ENCODE assay signal across 1 cellular context in the genomic region with DNA sequence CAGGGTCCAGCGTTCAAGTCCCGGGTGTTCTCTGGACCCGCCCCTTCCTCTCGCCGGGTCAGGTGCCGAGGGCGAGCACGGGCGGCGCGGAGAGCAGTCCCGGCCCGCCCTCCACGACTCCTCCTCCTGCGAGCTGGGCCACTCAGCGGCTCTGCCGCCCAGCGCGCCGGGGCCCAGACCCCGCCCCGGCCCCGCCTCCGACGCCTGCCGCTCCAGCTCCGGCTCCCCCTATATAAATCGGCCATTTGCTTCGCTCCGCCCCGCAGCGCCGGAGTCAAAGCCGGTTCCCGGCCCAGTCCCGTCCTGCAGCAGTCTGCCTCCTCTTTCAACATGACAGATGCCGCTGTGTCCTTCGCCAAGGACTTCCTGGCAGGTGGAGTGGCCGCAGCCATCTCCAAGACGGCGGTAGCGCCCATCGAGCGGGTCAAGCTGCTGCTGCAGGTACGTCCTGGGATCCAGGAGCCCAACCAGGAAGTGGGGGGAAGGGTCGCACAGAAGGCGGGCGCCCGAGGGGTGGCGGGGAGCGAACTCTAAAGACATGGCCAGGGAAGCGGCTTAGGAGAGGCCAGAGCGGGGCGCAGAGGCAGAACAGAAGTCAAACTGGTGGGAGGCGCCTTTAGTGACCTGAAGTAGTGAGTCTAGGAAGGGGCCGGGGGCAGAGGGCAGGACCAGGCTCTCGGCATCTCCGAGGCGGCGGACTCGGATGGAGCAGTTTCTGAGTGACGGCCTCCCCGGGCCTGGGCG.
A peak's percentile ranks its signal among the peaks of the same experiment; 100 is the strongest.
TF ChIP-seq lines count a peak whose summit lies in the region.

A gene (plus strand): TSS at position 259 of the 744 bp plus-strand sequence. CDS start 72 bp downstream, at position 331.

TF ChIP-seq in K562, 482 proteins besides CTCF, POLR2A, EP300 and RAD21 (continued from another document and continues in another):
- TF ChIP-seq SIN3A (IDR thresholded peaks at IDR 0.05; ENCODE audit: borderline replicate concordance in 2 of 2, control insufficient read depth in 1 of 2, low read depth in 2 of 2, low read length in 2 of 2) (no peak), CAMTA2 (CRISPR knock-in tag; conservative IDR thresholded peaks at IDR 0.05) (no peak), BRF1 (IDR thresholded peaks at IDR 0.05; ENCODE audit: borderline replicate concordance, extremely low read depth, insufficient read length) (no peak), PHF8 (IDR thresholded peaks at IDR 0.05; ENCODE audit: borderline replicate concordance, low read length) (peak; percentile 82), FIP1L1 (IDR thresholded peaks at IDR 0.05; ENCODE audit: low read depth, low read length, poor library complexity, severe bottlenecking) (no peak), GTF2A2 (tag; IDR thresholded peaks at IDR 0.05) (peak; percentile 85; the same call in 1 of the 2 replicates), PTRF (tag; IDR thresholded peaks at IDR 0.05) (no peak), FOXJ3 (CRISPR knock-in tag; IDR thresholded peaks at IDR 0.05) (no peak), ASH1L (IDR thresholded peaks at IDR 0.05; ENCODE audit: borderline replicate concordance, low read depth, partially characterized antibody) (peak; percentile 39), SRSF9 (IDR thresholded peaks at IDR 0.05; ENCODE audit: borderline replicate concordance, low read depth, low read length) (no peak), THRAP3 (IDR thresholded peaks at IDR 0.05; ENCODE audit: borderline replicate concordance) (no peak), POLR3A (IDR thresholded peaks at IDR 0.05; ENCODE audit: borderline replicate concordance, extremely low read depth, insufficient read depth, insufficient read length) (no peak), FOXA3 (CRISPR knock-in tag; conservative IDR thresholded peaks at IDR 0.05 in 1 of 2, IDR thresholded peaks at IDR 0.05 in 1 of 2) (no peak), CBX1 (IDR thresholded peaks at IDR 0.05; ENCODE audit: low read depth) (0 out of 2 replicates have a peak, but pooled peaks have one; percentile 76), RUNX1 (IDR thresholded peaks at IDR 0.05; ENCODE audit: low read depth) (no peak), CSDE1 (IDR thresholded peaks at IDR 0.05) (no peak), BRD4 (IDR thresholded peaks at IDR 0.05) (peak; percentile 86), ZNF212 (CRISPR knock-in tag; IDR thresholded peaks at IDR 0.05) (no peak), RBM25 (IDR thresholded peaks at IDR 0.05; ENCODE audit: low read depth, low read length, severe bottlenecking) (peak; percentile 59), ESRRB (CRISPR knock-in tag; IDR thresholded peaks at IDR 0.05; ENCODE audit: borderline replicate concordance) (no peak), GABPB2 (CRISPR knock-in tag; conservative IDR thresholded peaks at IDR 0.05) (no peak), NCOA6 (IDR thresholded peaks at IDR 0.05) (no peak), MCM7 (IDR thresholded peaks at IDR 0.05) (no peak), POLR2G (IDR thresholded peaks at IDR 0.05; ENCODE audit: low read depth, low read length) (peak; percentile 98), HDAC8 (tag; IDR thresholded peaks at IDR 0.05) (no peak), MCM5 (IDR thresholded peaks at IDR 0.05; ENCODE audit: low read depth) (no peak), BHLHE40 (IDR thresholded peaks at IDR 0.05; ENCODE audit: low read length) (peak; percentile 96), POLR2B (IDR thresholded peaks at IDR 0.05; ENCODE audit: low read depth, partially characterized antibody) (peak; percentile 97), CHD2 (IDR thresholded peaks at IDR 0.05; ENCODE audit: low read depth, low read length) (no peak), BRD9 (IDR thresholded peaks at IDR 0.05; ENCODE audit: low read depth, partially characterized antibody) (peak; percentile 50), ZNF561 (CRISPR knock-in tag; conservative IDR thresholded peaks at IDR 0.05) (no peak), ZNF76 (CRISPR knock-in tag; IDR thresholded peaks at IDR 0.05; ENCODE audit: borderline replicate concordance) (no peak), NFE2L1 (tag; IDR thresholded peaks at IDR 0.05; ENCODE audit: borderline replicate concordance, low read depth) (no peak), ZNF707 (CRISPR knock-in tag; conservative IDR thresholded peaks at IDR 0.05) (no peak), FUS (optimal IDR thresholded peaks at IDR 0.05; ENCODE audit: low read depth, low read length) (no peak), RBFOX2 (IDR thresholded peaks at IDR 0.05; ENCODE audit: low read depth, low read length) (peak; percentile 98), ZNF232 (CRISPR knock-in tag; IDR thresholded peaks at IDR 0.05) (peak; percentile 61; the same call in 1 of the 2 replicates), PHTF2 (CRISPR knock-in tag; IDR thresholded peaks at IDR 0.05) (no peak), CBX2 (IDR thresholded peaks at IDR 0.05; ENCODE audit: insufficient read depth, low read length, poor library complexity, severe bottlenecking) (no peak), BDP1 (IDR thresholded peaks at IDR 0.05; ENCODE audit: insufficient read depth, insufficient read length) (no peak), CCNT2 (IDR thresholded peaks at IDR 0.05; ENCODE audit: borderline replicate concordance, extremely low read depth, insufficient read length, low read depth, low read length) (peak; percentile 62), ZNF311 (CRISPR knock-in tag; IDR thresholded peaks at IDR 0.05) (no peak), HMG20A (CRISPR knock-in tag; conservative IDR thresholded peaks at IDR 0.05) (no peak), CBX8 (IDR thresholded peaks at IDR 0.05; ENCODE audit: borderline replicate concordance, extremely low read depth, low read depth, low read length, poor library complexity, severe bottlenecking) (no peak), KAT8 (IDR thresholded peaks at IDR 0.05; ENCODE audit: low read depth) (no peak), NELFE (IDR thresholded peaks at IDR 0.05; ENCODE audit: insufficient read depth, insufficient read length) (no peak), ILF3 (IDR thresholded peaks at IDR 0.05; ENCODE audit: borderline replicate concordance) (no peak), FOXP1 (CRISPR knock-in tag; IDR thresholded peaks at IDR 0.05) (peak; percentile 74)
- TF ChIP-seq, protein P1, sequence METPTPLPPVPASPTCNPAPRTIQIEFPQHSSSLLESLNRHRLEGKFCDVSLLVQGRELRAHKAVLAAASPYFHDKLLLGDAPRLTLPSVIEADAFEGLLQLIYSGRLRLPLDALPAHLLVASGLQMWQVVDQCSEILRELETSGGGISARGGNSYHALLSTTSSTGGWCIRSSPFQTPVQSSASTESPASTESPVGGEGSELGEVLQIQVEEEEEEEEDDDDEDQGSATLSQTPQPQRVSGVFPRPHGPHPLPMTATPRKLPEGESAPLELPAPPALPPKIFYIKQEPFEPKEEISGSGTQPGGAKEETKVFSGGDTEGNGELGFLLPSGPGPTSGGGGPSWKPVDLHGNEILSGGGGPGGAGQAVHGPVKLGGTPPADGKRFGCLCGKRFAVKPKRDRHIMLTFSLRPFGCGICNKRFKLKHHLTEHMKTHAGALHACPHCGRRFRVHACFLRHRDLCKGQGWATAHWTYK (CRISPR knock-in tag; IDR thresholded peaks at IDR 0.05): no peak
- TF ChIP-seq, protein P2, sequence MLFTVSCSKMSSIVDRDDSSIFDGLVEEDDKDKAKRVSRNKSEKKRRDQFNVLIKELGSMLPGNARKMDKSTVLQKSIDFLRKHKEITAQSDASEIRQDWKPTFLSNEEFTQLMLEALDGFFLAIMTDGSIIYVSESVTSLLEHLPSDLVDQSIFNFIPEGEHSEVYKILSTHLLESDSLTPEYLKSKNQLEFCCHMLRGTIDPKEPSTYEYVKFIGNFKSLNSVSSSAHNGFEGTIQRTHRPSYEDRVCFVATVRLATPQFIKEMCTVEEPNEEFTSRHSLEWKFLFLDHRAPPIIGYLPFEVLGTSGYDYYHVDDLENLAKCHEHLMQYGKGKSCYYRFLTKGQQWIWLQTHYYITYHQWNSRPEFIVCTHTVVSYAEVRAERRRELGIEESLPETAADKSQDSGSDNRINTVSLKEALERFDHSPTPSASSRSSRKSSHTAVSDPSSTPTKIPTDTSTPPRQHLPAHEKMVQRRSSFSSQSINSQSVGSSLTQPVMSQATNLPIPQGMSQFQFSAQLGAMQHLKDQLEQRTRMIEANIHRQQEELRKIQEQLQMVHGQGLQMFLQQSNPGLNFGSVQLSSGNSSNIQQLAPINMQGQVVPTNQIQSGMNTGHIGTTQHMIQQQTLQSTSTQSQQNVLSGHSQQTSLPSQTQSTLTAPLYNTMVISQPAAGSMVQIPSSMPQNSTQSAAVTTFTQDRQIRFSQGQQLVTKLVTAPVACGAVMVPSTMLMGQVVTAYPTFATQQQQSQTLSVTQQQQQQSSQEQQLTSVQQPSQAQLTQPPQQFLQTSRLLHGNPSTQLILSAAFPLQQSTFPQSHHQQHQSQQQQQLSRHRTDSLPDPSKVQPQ (CRISPR knock-in tag; IDR thresholded peaks at IDR 0.05; ENCODE audit: borderline replicate concordance): no peak
- TF ChIP-seq, protein P3, sequence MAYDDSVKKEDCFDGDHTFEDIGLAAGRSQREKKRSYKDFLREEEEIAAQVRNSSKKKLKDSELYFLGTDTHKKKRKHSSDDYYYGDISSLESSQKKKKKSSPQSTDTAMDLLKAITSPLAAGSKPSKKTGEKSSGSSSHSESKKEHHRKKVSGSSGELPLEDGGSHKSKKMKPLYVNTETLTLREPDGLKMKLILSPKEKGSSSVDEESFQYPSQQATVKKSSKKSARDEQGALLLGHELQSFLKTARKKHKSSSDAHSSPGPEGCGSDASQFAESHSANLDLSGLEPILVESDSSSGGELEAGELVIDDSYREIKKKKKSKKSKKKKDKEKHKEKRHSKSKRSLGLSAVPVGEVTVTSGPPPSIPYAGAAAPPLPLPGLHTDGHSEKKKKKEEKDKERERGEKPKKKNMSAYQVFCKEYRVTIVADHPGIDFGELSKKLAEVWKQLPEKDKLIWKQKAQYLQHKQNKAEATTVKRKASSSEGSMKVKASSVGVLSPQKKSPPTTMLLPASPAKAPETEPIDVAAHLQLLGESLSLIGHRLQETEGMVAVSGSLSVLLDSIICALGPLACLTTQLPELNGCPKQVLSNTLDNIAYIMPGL (CRISPR knock-in tag; IDR thresholded peaks at IDR 0.05): peak; percentile 27; the same call in 1 of the 2 replicates
- TF ChIP-seq, protein P4, sequence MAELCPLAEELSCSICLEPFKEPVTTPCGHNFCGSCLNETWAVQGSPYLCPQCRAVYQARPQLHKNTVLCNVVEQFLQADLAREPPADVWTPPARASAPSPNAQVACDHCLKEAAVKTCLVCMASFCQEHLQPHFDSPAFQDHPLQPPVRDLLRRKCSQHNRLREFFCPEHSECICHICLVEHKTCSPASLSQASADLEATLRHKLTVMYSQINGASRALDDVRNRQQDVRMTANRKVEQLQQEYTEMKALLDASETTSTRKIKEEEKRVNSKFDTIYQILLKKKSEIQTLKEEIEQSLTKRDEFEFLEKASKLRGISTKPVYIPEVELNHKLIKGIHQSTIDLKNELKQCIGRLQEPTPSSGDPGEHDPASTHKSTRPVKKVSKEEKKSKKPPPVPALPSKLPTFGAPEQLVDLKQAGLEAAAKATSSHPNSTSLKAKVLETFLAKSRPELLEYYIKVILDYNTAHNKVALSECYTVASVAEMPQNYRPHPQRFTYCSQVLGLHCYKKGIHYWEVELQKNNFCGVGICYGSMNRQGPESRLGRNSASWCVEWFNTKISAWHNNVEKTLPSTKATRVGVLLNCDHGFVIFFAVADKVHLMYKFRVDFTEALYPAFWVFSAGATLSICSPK (IDR thresholded peaks at IDR 0.05; ENCODE audit: borderline replicate concordance): no peak
- TF ChIP-seq, protein P5, sequence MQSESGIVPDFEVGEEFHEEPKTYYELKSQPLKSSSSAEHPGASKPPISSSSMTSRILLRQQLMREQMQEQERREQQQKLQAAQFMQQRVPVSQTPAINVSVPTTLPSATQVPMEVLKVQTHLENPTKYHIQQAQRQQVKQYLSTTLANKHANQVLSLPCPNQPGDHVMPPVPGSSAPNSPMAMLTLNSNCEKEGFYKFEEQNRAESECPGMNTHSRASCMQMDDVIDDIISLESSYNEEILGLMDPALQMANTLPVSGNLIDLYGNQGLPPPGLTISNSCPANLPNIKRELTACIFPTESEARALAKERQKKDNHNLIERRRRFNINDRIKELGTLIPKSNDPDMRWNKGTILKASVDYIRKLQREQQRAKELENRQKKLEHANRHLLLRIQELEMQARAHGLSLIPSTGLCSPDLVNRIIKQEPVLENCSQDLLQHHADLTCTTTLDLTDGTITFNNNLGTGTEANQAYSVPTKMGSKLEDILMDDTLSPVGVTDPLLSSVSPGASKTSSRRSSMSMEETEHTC (IDR thresholded peaks at IDR 0.05): 0 out of 2 replicates have a peak, but pooled peaks have one; percentile 38
- TF ChIP-seq, protein P6, sequence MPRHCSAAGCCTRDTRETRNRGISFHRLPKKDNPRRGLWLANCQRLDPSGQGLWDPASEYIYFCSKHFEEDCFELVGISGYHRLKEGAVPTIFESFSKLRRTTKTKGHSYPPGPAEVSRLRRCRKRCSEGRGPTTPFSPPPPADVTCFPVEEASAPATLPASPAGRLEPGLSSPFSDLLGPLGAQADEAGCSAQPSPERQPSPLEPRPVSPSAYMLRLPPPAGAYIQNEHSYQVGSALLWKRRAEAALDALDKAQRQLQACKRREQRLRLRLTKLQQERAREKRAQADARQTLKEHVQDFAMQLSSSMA (CRISPR knock-in tag; IDR thresholded peaks at IDR 0.05): no peak
- TF ChIP-seq, protein P7, sequence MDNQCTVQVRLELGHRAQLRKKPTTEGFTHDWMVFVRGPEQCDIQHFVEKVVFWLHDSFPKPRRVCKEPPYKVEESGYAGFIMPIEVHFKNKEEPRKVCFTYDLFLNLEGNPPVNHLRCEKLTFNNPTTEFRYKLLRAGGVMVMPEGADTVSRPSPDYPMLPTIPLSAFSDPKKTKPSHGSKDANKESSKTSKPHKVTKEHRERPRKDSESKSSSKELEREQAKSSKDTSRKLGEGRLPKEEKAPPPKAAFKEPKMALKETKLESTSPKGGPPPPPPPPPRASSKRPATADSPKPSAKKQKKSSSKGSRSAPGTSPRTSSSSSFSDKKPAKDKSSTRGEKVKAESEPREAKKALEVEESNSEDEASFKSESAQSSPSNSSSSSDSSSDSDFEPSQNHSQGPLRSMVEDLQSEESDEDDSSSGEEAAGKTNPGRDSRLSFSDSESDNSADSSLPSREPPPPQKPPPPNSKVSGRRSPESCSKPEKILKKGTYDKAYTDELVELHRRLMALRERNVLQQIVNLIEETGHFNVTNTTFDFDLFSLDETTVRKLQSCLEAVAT (IDR thresholded peaks at IDR 0.05): peak in 1 of 2 experiments; percentile 67; a peak in 2 of 4 replicates
- TF ChIP-seq, protein P8, sequence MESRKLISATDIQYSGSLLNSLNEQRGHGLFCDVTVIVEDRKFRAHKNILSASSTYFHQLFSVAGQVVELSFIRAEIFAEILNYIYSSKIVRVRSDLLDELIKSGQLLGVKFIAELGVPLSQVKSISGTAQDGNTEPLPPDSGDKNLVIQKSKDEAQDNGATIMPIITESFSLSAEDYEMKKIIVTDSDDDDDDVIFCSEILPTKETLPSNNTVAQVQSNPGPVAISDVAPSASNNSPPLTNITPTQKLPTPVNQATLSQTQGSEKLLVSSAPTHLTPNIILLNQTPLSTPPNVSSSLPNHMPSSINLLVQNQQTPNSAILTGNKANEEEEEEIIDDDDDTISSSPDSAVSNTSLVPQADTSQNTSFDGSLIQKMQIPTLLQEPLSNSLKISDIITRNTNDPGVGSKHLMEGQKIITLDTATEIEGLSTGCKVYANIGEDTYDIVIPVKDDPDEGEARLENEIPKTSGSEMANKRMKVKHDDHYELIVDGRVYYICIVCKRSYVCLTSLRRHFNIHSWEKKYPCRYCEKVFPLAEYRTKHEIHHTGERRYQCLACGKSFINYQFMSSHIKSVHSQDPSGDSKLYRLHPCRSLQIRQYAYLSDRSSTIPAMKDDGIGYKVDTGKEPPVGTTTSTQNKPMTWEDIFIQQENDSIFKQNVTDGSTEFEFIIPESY (CRISPR knock-in tag; IDR thresholded peaks at IDR 0.05): no peak; the same call in 1 of the 2 replicates
